16 cellular contexts compared by ENCODE assay signal in the genomic region with DNA sequence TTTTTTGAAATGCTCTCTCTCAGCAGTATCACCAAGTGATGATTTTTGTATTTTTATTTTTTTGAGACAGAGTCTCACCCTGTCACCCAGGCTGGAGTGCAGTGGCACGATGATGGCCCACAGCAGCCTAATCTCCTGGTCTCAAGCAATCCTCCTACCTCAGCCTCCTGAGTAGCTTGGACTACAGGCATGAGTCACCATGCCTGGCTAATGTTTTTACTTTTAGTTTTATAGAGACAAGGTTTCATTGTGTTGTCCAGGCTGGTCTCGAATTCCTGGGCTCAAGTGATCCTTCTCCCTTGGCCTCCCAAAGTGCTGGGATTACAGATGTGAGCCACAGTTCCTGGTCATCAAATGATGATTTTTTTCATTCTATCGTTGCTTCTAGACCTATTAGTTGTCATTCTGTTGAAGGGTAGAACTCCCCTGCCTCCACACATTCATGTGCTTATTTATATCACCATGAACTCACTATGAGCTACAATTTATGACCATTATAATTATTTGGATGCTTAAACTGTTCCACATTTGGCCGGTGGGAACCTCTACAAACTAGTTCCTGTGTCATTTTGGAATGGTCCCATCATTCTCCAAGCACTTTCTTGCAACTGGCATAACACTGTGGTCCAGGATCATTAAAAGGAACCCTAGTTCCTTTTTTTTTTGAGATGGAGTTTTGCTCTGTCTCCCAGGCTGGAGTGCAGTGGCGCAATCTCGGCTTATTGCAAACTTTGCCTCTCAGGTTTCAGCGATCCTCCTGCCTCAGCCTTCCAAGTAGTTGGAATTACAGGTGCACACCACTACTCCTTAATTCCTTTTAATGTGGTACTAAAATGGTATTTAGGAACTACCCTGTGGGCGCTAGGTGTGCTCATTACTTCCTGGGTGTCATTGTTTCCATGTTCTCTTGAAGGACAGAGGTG. TPM values are rescaled to one million over a fixed set of nuclear protein-coding genes. Genes with fewer than 3 reads are reported as not detected.
DNase-seq lines count a peak whose midpoint lies in the region; ATAC-seq, FAIRE-seq and TF ChIP-seq lines count a peak whose summit lies in the region.
"Had no signal": no experiment of that assay in that cellular context is flagged by ENCODE, and none has a peak within 500 bp of the region (broad histone marks: within the 10 kb centered on the region; RNA-seq: fewer than 3 reads in every experiment).

No MANE protein-coding gene starts in this region.

- no peak for TF ChIP-seq CTCF in A549 (IDR thresholded peaks at IDR 0.05)

- H3K9me3 ChIP-seq in A549 (peaks cover 6% of the 10 kb centered on the region; the same call in 2 of the 3 replicates), right cardiac atrium (ENCODE audit: control insufficient read depth, low read length) (no peaks in the 10 kb centered on the region)

- DNase-seq in A549 (ENCODE audit: low read depth in 1 of 2, low spot score in 1 of 2) (peak in 1 of 2 experiments; percentile 61), EL (peak; percentile 32), MV-4-11 (lab: John Stamatoyannopoulos, UW) (peak; percentile 45), kidney tubule cell (ENCODE audit: low spot score) (peak; percentile 44), right cardiac atrium (no peak)
- DNase-seq: CD8-positive, alpha-beta memory T cell; GM23248; NCI-H1048; NCI-H146; NCI-H2227 treated with DMSO at 0.1 percent for 48 hours; NCI-H526 treated with DMSO at 0.1 percent for 48 hours; Right ventricle myocardium superior; T-helper 17 cell had no signal

- peak; percentile 38 to 62; a peak in 4 of 6 replicates for ATAC-seq in A549
- no peak for ATAC-seq in GM18502 (IDR thresholded peaks at IDR 0.05; ENCODE audit: poor library complexity, unreplicated experiment)
- ATAC-seq in HG02973 (IDR thresholded peaks at IDR 0.05; ENCODE audit: unreplicated experiment): no peak
- no peak for ATAC-seq in right cardiac atrium
- ATAC-seq in GM21619 (IDR thresholded peaks at IDR 0.05; ENCODE audit: unreplicated experiment): no peak
- ATAC-seq: T-helper 17 cell had no signal

- TF ChIP-seq RAD21 in A549 (conservative IDR thresholded peaks at IDR 0.05 in 1 of 2, IDR thresholded peaks at IDR 0.05 in 1 of 2): no peak

- H3K4me1 ChIP-seq in A549 (peaks cover 43% of the 10 kb centered on the region), right cardiac atrium (ENCODE audit: control insufficient read depth, insufficient read depth, low read length) (peaks cover 2% of the 10 kb centered on the region)

- H3K27me3 ChIP-seq in right cardiac atrium (ENCODE audit: control insufficient read depth, insufficient read depth): no peaks in the 10 kb centered on the region

- intact Hi-C loops in right cardiac atrium (cut with DNase I): no loop called here

- H3K4me3 ChIP-seq in A549 (no peak overlapping the region), right cardiac atrium (ENCODE audit: low read length) (no peak overlapping the region)
- H3K4me3 ChIP-seq: GM23248 had no signal

- H3K27ac ChIP-seq in A549 (peak overlapping the region; percentile 81 to 91), right cardiac atrium (ENCODE audit: low read length) (no peak overlapping the region)
- H3K27ac ChIP-seq: GM23248 had no signal

- peak overlapping the region; percentile 60 for H3K4me2 ChIP-seq in A549

- POLR2A ChIA-PET in A549 (lab: Yijun Ruan, JAX): no interaction called here

- CTCF ChIA-PET in A549 (lab: Yijun Ruan, JAX): interaction anchor here (1.3 to 3.7 kb wide), 3 partner anchors 17 to 58 kb away, joined by 3 to 16 read pairs (median 3); no protein-coding TSS in a partner anchor

- TF ChIP-seq POLR2A in A549 (IDR thresholded peaks at IDR 0.05; ENCODE audit: low read length): no peak

- no peak for FAIRE-seq in A549 (lab: Jason Lieb, UNC)

- WGBS in A549 (ENCODE audit: missing lambda C conversion rate): 71% methylated on average over 8 of the region's 8 CpGs
- WGBS in right cardiac atrium: 93% methylated on average over 8 of the region's 8 CpGs

- TF ChIP-seq EP300 in A549 (IDR thresholded peaks at IDR 0.05): 0 out of 5 replicates have a peak, but pooled peaks of 1 of the 2 experiments have one; percentile 0

TF ChIP-seq in A549, 52 proteins besides CTCF, POLR2A, EP300 and RAD21:
- 0 out of 2 replicates have a peak, but pooled peaks have one; percentile 11 for TF ChIP-seq ZC3H11A (IDR thresholded peaks at IDR 0.05)
- TF ChIP-seq BHLHE40 (IDR thresholded peaks at IDR 0.05; ENCODE audit: low read depth, low read length): no peak
- peak; percentile 19 to 27; a peak in 2 of 4 replicates for TF ChIP-seq CEBPB (IDR thresholded peaks at IDR 0.05)
- TF ChIP-seq, protein P1, sequence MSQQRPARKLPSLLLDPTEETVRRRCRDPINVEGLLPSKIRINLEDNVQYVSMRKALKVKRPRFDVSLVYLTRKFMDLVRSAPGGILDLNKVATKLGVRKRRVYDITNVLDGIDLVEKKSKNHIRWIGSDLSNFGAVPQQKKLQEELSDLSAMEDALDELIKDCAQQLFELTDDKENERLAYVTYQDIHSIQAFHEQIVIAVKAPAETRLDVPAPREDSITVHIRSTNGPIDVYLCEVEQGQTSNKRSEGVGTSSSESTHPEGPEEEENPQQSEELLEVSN (IDR thresholded peaks at IDR 0.05; ENCODE audit: borderline replicate concordance, low read depth): peak; percentile 13; the same call in 1 of the 2 replicates
- TF ChIP-seq KDM5A (IDR thresholded peaks at IDR 0.05): no peak
- no peak for TF ChIP-seq FOSL2 (IDR thresholded peaks at IDR 0.05)
- peak; percentile 75 for TF ChIP-seq FOSL2 (CRISPR knock-in tag; IDR thresholded peaks at IDR 0.05)
- TF ChIP-seq EHF (CRISPR knock-in tag; IDR thresholded peaks at IDR 0.05): 0 out of 2 replicates have a peak, but pooled peaks have one; percentile 13
- no peak for TF ChIP-seq NPAS2 (CRISPR knock-in tag; IDR thresholded peaks at IDR 0.05; ENCODE audit: borderline replicate concordance)
- TF ChIP-seq, protein P2, sequence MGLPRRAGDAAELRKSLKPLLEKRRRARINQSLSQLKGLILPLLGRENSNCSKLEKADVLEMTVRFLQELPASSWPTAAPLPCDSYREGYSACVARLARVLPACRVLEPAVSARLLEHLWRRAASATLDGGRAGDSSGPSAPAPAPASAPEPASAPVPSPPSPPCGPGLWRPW (IDR thresholded peaks at IDR 0.05): no peak

RNA-seq across cellular contexts. Expression of a gene that starts 20.2 kb away (rescaled TPM):
- polyA plus RNA-seq in A549 (2011; rRNA removed) (30.7 and 41.0 TPM in 2 replicates), A549 (2017; fragmentation: RNase III; extraction: RNeasy Plus Mini Kit Qiagen cat#74134 plus additional on column Dnase treatment) (44.5 to 48.9 TPM (median 46.4 TPM) in 3 replicates), right cardiac atrium (6.7 TPM)
- 71.2 and 88.6 TPM in 2 replicates for polyA plus RNA-seq in A549 (2012; cell fraction: cytosol; rRNA removed)
- polyA plus RNA-seq in A549 (2012; cell fraction: nucleus; rRNA removed): 94.6 and 102 TPM in 2 replicates
- polyA minus RNA-seq in A549 (2011; rRNA and poly(A)+ RNA removed): 52.5 and 62.9 TPM in 2 replicates
- total RNA-seq in right cardiac atrium: 10 to 100 TPM; 11.8 to 12.5 (median 11.9) TPM

RNA-seq across cellular contexts. Expression of a gene that starts 35.9 kb away (rescaled TPM):
- polyA plus RNA-seq in A549 (2011; rRNA removed) (34.9 and 35.3 TPM in 2 replicates), A549 (2017; fragmentation: RNase III; extraction: RNeasy Plus Mini Kit Qiagen cat#74134 plus additional on column Dnase treatment) (24.2 to 25.3 TPM (median 25.3 TPM) in 3 replicates), right cardiac atrium (24.2 TPM)
- polyA plus RNA-seq in A549 (2012; cell fraction: cytosol; rRNA removed): 9.1 and 11.2 TPM in 2 replicates
- 4.5 and 6.5 TPM in 2 replicates for polyA plus RNA-seq in A549 (2012; cell fraction: nucleus; rRNA removed)
- 39.9 and 53.4 TPM in 2 replicates for polyA minus RNA-seq in A549 (2011; rRNA and poly(A)+ RNA removed)
- 10 to 100 TPM; 59.0 to 81.3 (median 62.1) TPM for total RNA-seq in right cardiac atrium

Comparison
In these comparisons a context has a peak if more than half of its experiments do, and no peak if none do; other contexts are left out.
1. ATAC-seq: peak in A549 (2 of 2); none in GM18502 (single experiment), HG02973 (single experiment), right cardiac atrium (0 of 2) and GM21619 (single experiment).
2. DNase-seq: peak in EL (single experiment), MV-4-11 (single experiment) and kidney tubule cell (single experiment); none in right cardiac atrium (0 of 3).